1 cellular context compared by ENCODE assay signal in the genomic region with DNA sequence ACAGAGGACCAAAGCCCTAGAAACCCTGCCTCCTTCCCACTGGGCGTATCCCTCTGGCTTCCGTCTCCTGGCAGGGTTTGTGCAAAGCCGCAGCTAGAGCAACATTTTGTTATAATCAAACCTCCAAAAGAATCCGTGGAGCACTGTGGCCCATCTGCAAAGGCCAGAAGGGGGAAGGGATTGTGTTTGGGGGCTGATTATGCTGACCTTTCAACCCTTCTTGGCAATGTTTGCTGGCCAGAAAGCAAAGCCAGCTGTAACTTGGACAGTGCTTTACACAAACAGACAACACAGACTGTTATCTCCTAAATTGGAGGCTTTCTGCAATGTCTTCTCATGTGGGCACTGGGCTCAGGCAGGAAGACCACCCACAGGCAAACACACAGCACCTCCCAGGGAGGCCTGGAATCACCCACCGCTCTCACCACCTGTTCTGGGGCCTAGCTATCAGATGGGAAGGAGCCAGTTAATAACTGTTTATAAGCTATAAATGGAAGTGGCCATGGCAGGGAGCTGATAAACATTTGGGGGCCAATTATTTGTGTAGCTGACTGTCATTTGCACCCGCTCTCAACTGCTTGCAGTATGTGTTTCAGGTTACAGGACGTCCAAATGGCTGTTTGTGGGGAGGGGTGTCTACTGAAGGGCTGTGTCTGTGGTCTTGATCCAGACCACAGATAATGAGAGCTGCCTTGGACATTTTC.
TF ChIP-seq lines count a peak whose summit lies in the region.

No MANE protein-coding gene starts in this region.

TF ChIP-seq in endothelial cell of umbilical vein, 7 proteins besides CTCF, POLR2A, EP300 and RAD21 (continued from another document):
- TF ChIP-seq POLR2AphosphoS5 (IDR thresholded peaks at IDR 0.05; ENCODE audit: insufficient read depth, low read depth, low read length): no peak
- TF ChIP-seq JUN (IDR thresholded peaks at IDR 0.05; ENCODE audit: borderline replicate concordance, insufficient read depth, insufficient read length, low read depth): no peak
- TF ChIP-seq, protein P1, sequence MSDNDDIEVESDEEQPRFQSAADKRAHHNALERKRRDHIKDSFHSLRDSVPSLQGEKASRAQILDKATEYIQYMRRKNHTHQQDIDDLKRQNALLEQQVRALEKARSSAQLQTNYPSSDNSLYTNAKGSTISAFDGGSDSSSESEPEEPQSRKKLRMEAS (IDR thresholded peaks at IDR 0.05; ENCODE audit: insufficient read depth, insufficient read length): no peak
TF ChIP-seq in endothelial cell of umbilical vein: peak in this region for 0.
